Comparison of ENCODE assay signal across 34 cellular contexts in genomic region chr19:1054102-1055027, GRCh38. TPM values are rescaled to one million over a fixed set of nuclear protein-coding genes. Genes with fewer than 3 reads are reported as not detected.
"Had no signal": no experiment of that assay in that cellular context is flagged by ENCODE, and none has a peak within 500 bp of the region (broad histone marks: within the 10 kb centered on the region; RNA-seq: fewer than 3 reads in every experiment).

No MANE protein-coding gene starts in this region.

- ATAC-seq: gastroesophageal sphincter; left lung; naive thymus-derived CD4-positive, alpha-beta T cell; stimulated activated naive CD8-positive, alpha-beta T cell treated with anti-CD3 and anti-CD28 coated beads, Interleukin-15, Interleukin-2, amounts not matched to agents 100 U/mL and 50 U/mL, for 24 hours had no signal

- H3K4me2 ChIP-seq: hepatocyte, neural progenitor cell had no signal

- H3K27ac ChIP-seq: coronary artery, esophagus muscularis mucosa, foreskin keratinocyte, gastroesophageal sphincter, heart left ventricle, hepatocyte, left lung, neural progenitor cell, prostate gland, right atrium auricular region, skin epidermis, testis, tibial artery had no signal

- H2AFZ ChIP-seq: hepatocyte, neural progenitor cell had no signal

- FAIRE-seq: endothelial cell of umbilical vein, kidney had no signal

- DNase-seq: dermis blood vessel endothelial cell; effector memory CD4-positive, alpha-beta T cell; foreskin keratinocyte; heart left ventricle; kidney; mesendoderm; midbrain; naive thymus-derived CD4-positive, alpha-beta T cell; nucleus accumbens; stimulated activated CD4-positive, alpha-beta T cell treated with anti-CD3 and anti-CD28 coated beads, Interleukin-12 subunit alpha, Interleukin-12 subunit beta, amount 100 ng/mL, for 4 hours; stimulated activated CD4-positive, alpha-beta T cell treated with anti-CD3 and anti-CD28 coated beads, Interleukin-1b, Interleukin-23, amount 100 ng/mL, for 48 hours; stimulated activated CD4-positive, alpha-beta T cell treated with anti-CD3 and anti-CD28 coated beads, Interleukin-4, amount 100 ng/mL, for 1 hour; stimulated activated CD8-positive, alpha-beta memory T cell treated with anti-CD3 and anti-CD28 coated beads, Interleukin-4, amount 100 ng/mL, for 48 hours; stimulated activated naive CD8-positive, alpha-beta T cell treated with anti-CD3 and anti-CD28 coated beads, Interleukin-15, Interleukin-2, amounts not matched to agents 100 U/mL and 50 U/mL, for 24 hours; substantia nigra; testis; tibial artery had no signal

- H3K9me3 ChIP-seq: testis had no signal

- H3K27me3 ChIP-seq: esophagus muscularis mucosa, foreskin keratinocyte, gastroesophageal sphincter, heart left ventricle, hepatocyte, left lung, neural progenitor cell, right atrium auricular region, testis, tibial artery had no signal

- H3K9ac ChIP-seq: neural progenitor cell had no signal

- H3K4me3 ChIP-seq: coronary artery, esophagus muscularis mucosa, gastroesophageal sphincter, heart left ventricle, hepatocyte, left lung, neural progenitor cell, prostate gland, right atrium auricular region, skin epidermis, testis, tibial artery had no signal

- H3K4me1 ChIP-seq: esophagus muscularis mucosa, foreskin keratinocyte, gastroesophageal sphincter, heart left ventricle, left lung, neural progenitor cell, prostate gland, right atrium auricular region, testis, tibial artery had no signal

- H3K36me3 ChIP-seq: neural progenitor cell, prostate gland, right atrium auricular region had no signal

- H3K79me2 ChIP-seq: hepatocyte had no signal

RNA-seq across cellular contexts. Expression of gene RNU6-2, which starts 33.0 kb away (rescaled TPM):
- total RNA-seq: dermis blood vessel endothelial cell; endothelial cell of umbilical vein; epithelial cell of proximal tubule; esophagus muscularis mucosa; fibroblast of lung; foreskin keratinocyte; gastroesophageal sphincter; heart left ventricle; hepatocyte; kidney; left lung; lower leg skin; lung microvascular endothelial cell; mucosa of gallbladder; naive thymus-derived CD4-positive, alpha-beta T cell; osteocyte; prostate gland; right atrium auricular region; testis; urinary bladder had no signal
- polyA plus RNA-seq: endothelial cell of umbilical vein; fibroblast of lung; foreskin keratinocyte; heart left ventricle; hepatocyte; naive thymus-derived CD4-positive, alpha-beta T cell; urinary bladder had no signal
